ENCODE assay signal across 8 cellular contexts in the genomic region with DNA sequence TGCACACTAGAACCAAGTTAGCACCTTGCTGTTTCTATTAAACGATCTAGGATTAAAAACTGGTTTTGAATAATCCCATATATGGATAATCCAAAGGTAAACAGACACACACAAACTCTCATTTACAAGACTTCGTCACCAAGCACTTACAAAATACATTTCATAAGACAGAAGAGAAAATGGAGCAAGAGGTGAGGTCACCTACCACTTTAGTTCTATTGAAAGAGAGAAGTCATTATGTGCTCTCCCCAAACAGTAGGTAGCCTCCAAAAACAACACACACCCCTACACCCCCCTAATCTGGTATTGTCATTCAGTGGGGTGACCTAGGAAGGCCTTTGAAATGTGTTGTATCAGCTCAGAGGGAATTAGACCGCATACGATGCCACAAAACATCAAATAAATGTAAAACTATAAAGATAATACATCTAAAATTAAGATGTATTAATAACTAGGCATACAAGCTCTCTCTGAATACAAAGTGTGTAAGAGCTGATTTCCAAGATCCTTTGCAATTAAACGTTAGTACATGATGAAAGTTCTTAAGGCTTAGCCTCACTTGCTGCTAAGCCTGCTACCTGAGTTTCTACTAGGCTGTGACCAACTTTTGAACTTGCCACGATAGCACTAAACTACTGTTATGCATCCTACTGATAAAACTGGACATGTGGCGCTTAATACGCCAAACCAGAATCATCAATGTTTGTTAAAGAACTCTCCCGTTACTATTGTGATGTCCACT. TPM values are rescaled to one million over a fixed set of nuclear protein-coding genes. Genes with fewer than 3 reads are reported as not detected.
DNase-seq lines count a peak whose midpoint lies in the region; FAIRE-seq and TF ChIP-seq lines count a peak whose summit lies in the region.

No MANE protein-coding gene starts in this region.

- TSS peak; percentile 38 for BruUV-seq in Caco-2 (replicated peaks; lab: Mats Ljungman, UMichigan)

- intact Hi-C loops in Caco-2 (cut with micrococcal nuclease; ENCODE audit: unreplicated experiment) = no loop called here
- intact Hi-C loops in dorsolateral prefrontal cortex (cut with DNase I) = no loop called here
- intact Hi-C loops in testis (cut with DNase I; ENCODE audit: low total_unique reads) = no loop called here

- CTCF ChIA-PET in Caco-2 (lab: Charles Lee) = interaction anchor here (0.6 kb wide), 1 partner anchor 62 kb away, joined by 3 read pairs; no protein-coding TSS in a partner anchor

- no peak for TF ChIP-seq CTCF in Caco-2 (IDR thresholded peaks at IDR 0.05; ENCODE audit: insufficient read depth in 1 of 2, low read depth in 1 of 2, low read length in 1 of 2, severe bottlenecking in 1 of 2, unreplicated experiment in 1 of 2)
- TF ChIP-seq CTCF in dorsolateral prefrontal cortex (IDR thresholded peaks at IDR 0.05 in 54 of 56, conservative IDR thresholded peaks at IDR 0.05 in 2 of 56; ENCODE audit: low read depth in 1 of 56, partially characterized antibody in 56 of 56) = no peak
- TF ChIP-seq CTCF in testis (IDR thresholded peaks at IDR 0.05) = no peak

- peak overlapping the region; percentile 97 for H3K27ac Mint-ChIP-seq in Caco-2 (ENCODE audit: unreplicated experiment)

- H3K4me1 ChIP-seq in Caco-2 (peaks cover 20% of the 10 kb centered on the region), muscle layer of colon (ENCODE audit: insufficient read depth, low read length) (peaks cover 21% of the 10 kb centered on the region), testis (peaks cover 5% of the 10 kb centered on the region)

- H3K27ac ChIP-seq in dorsolateral prefrontal cortex (peak overlapping the region in 36 of 59 donors; percentile 10 to 89 (median 60)), muscle layer of colon (ENCODE audit: low read depth, low read length) (peak overlapping the region; percentile 56), testis (no peak overlapping the region)

- POLR2A ChIA-PET in Caco-2 (lab: Charles Lee) = no interaction called here

- H3K9ac ChIP-seq in muscle layer of colon (ENCODE audit: low read length) = peak overlapping the region; percentile 51

- DNase-seq in Caco-2 = no peak
- DNase-seq in H54 (ENCODE audit: insufficient read length, low spot score) = peak; percentile 12
- no peak for DNase-seq in dorsolateral prefrontal cortex
- no peak for DNase-seq in testis
- no peak for DNase-seq in stimulated activated CD8-positive, alpha-beta memory T cell treated with anti-CD3 and anti-CD28 coated beads, Interleukin-4, amount 100 ng/mL, for 48 hours
- no peak for DNase-seq in activated effector memory CD4-positive, alpha-beta T cell treated with Interleukin-2 at 50 U/mL for 16 hours

- no peaks in the 10 kb centered on the region for H3K27me3 Mint-ChIP-seq in Caco-2 (ENCODE audit: insufficient read depth, unreplicated experiment)

- TF ChIP-seq POLR2A in H54 (IDR thresholded peaks at IDR 0.05; ENCODE audit: low read depth, low read length) (no peak), testis (IDR thresholded peaks at IDR 0.05) (no peak)

- H3K4me1 Mint-ChIP-seq in Caco-2 (ENCODE audit: low read depth, unreplicated experiment) = peaks cover 34% of the 10 kb centered on the region

- H3K4me3 ChIP-seq in Caco-2 (ENCODE audit: low read depth, low read length) (peak overlapping the region; percentile 69), dorsolateral prefrontal cortex (peak overlapping the region; percentile 54 to 98 (median 85)), muscle layer of colon (ENCODE audit: low read depth in 1 of 2, low read length in 2 of 2) (peak overlapping the region; percentile 30 to 57), testis (peak overlapping the region in 1 of 2 donors; percentile 77)

- WGBS in testis, 2 donors = 31 to 33% methylated on average over 9 of the region's 9 CpGs

- peak overlapping the region; percentile 97 for H3K4me3 Mint-ChIP-seq in Caco-2 (ENCODE audit: unreplicated experiment)

- no peaks in the 10 kb centered on the region for H3K9me3 Mint-ChIP-seq in Caco-2 (ENCODE audit: unreplicated experiment)

- no peaks in the 10 kb centered on the region for H3K27me3 ChIP-seq in Caco-2 (replicated peaks; ENCODE audit: control insufficient read depth, insufficient read depth, low read length)
- no peaks in the 10 kb centered on the region for H3K27me3 ChIP-seq in dorsolateral prefrontal cortex
- H3K27me3 ChIP-seq in muscle layer of colon (ENCODE audit: control insufficient read depth in 1 of 2, insufficient read depth in 2 of 2, low read length in 2 of 2) = no peaks in the 10 kb centered on the region
- no peaks in the 10 kb centered on the region for H3K27me3 ChIP-seq in testis

- peak; percentile 90 for FAIRE-seq in H54 (lab: Jason Lieb, UNC)

- H3K36me3 ChIP-seq in Caco-2 (ENCODE audit: control insufficient read depth, insufficient read depth, low read length) (no peaks in the 10 kb centered on the region), muscle layer of colon (ENCODE audit: insufficient read depth, low read length) (no peaks in the 10 kb centered on the region), testis (ENCODE audit: low read depth, missing control alignments) (no peaks in the 10 kb centered on the region)

- no peaks in the 10 kb centered on the region for H3K9me3 ChIP-seq in Caco-2
- H3K9me3 ChIP-seq in muscle layer of colon (ENCODE audit: low read length) = no peaks in the 10 kb centered on the region
- H3K9me3 ChIP-seq in testis = no peaks in the 10 kb centered on the region

- peaks cover 43% of the 10 kb centered on the region for H3K36me3 Mint-ChIP-seq in Caco-2 (ENCODE audit: insufficient read depth, unreplicated experiment)

TF ChIP-seq in PFSK-1, 5 proteins besides CTCF, POLR2A, EP300 and RAD21:
- no peak for TF ChIP-seq POLR2AphosphoS5 (IDR thresholded peaks at IDR 0.05; ENCODE audit: low read depth, low read length)
- TF ChIP-seq SIN3A (IDR thresholded peaks at IDR 0.05; ENCODE audit: borderline replicate concordance, insufficient read depth, low read length) = peak; percentile 26; the same call in 1 of the 2 replicates
- TF ChIP-seq TAF1 (IDR thresholded peaks at IDR 0.05; ENCODE audit: borderline replicate concordance, insufficient read depth, low read length) = peak; percentile 5; the same call in 1 of the 2 replicates
TF ChIP-seq in PFSK-1: peak in this region for 2.

RNA-seq across cellular contexts. Expression of gene SRPK1, which starts 1.6 kb away (rescaled TPM):
- total RNA-seq in Caco-2 (2022) (114 and 124 TPM in 2 replicates), dorsolateral prefrontal cortex (10 to 100 TPM; 32.2 to 80.3 (median 53.7) TPM), testis (10 to 100 TPM; 77.3 to 84.6 TPM)
- polyA plus RNA-seq in PFSK-1 (2012; ENCODE audit: insufficient read length, low read depth) = 35.7 TPM
- 86.3 TPM for polyA plus RNA-seq in testis (ENCODE audit: insufficient read depth, low read depth, low replicate concordance)

Comparison
In these comparisons a context has a peak if more than half of its experiments do, and no peak if none do; other contexts are left out.
1. H3K27ac ChIP-seq: peak in dorsolateral prefrontal cortex (36 of 59) and muscle layer of colon (single experiment); none in testis (0 of 2).